In the genomic region with DNA sequence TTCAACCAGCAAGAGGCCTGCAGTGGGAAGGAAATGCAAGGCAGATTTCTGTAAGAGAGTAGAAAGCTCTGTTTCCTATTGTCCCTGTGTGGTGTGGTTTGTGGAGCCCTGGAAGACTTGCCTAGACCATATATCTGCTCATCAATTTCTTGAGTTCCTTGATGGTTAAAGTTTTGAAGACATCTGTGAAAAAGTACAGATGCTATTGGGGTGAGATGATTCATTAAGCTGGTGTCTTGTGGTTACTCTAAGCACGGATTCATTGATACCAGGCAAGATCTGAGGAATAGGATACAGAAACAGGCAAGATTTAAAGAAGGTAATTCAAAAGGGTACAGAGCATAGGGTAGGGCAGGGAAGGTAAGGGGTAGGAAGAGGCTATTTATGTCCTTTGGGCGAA, we compare ENCODE assay signal across 16 cellular contexts.
DNase-seq lines count a peak whose midpoint lies in the region; ATAC-seq and TF ChIP-seq lines count a peak whose summit lies in the region.
"Had no signal": no experiment of that assay in that cellular context is flagged by ENCODE, and none has a peak within 500 bp of the region (broad histone marks: within the 10 kb centered on the region; RNA-seq: fewer than 3 reads in every experiment).

No MANE protein-coding gene starts in this region.

- peaks cover 15% of the 10 kb centered on the region for H3K4me1 ChIP-seq in foreskin keratinocyte

- no peak for DNase-seq in activated naive CD4-positive, alpha-beta T cell treated with anti-CD3 and anti-CD28 coated beads, Interleukin-2, amount 50 U/mL, for 72 hours (ENCODE audit: low spot score in 2 of 2)
- DNase-seq in activated naive CD4-positive, alpha-beta T cell treated with Interleukin-2 at 50 U/mL for 16 hours: no peak
- DNase-seq in foreskin keratinocyte (peak in 1 of 2 donors; percentile 52), posterior vena cava (ENCODE audit: low spot score) (no peak)
- DNase-seq: Calu3; CD4-positive, alpha-beta memory T cell; GOT3; NCI-H1092 treated with DMSO at 0.1 percent for 48 hours; NCI-H146; NCI-H2081 treated with DMSO at 0.1 percent for 48 hours; NCI-H748 treated with DMSO at 0.1 percent for 48 hours; NK-92 treated with Interleukin-12 subunit alpha and Interleukin-12 subunit beta, amount 100 ng/mL, for 24 hours; SHP77 had no signal

- H3K4me3 Mint-ChIP-seq in activated T-helper 17 cell treated with anti-CD3 and anti-CD28 coated beads, Interleukin-2, amount 50 U/mL, for 72 hours: no peak overlapping the region
- H3K4me3 Mint-ChIP-seq: CD4-positive, alpha-beta memory T cell had no signal

- H3K4me1 Mint-ChIP-seq in activated T-helper 17 cell treated with anti-CD3 and anti-CD28 coated beads, Interleukin-2, amount 50 U/mL, for 72 hours: peaks cover 6% of the 10 kb centered on the region

- intact Hi-C loops in posterior vena cava (cut with DNase I): no loop called here

- H3K27ac Mint-ChIP-seq in activated naive CD4-positive, alpha-beta T cell treated with anti-CD3 and anti-CD28 coated beads, Interleukin-2, amount 50 U/mL, for 72 hours: no peak overlapping the region
- H3K27ac Mint-ChIP-seq in activated T-helper 17 cell treated with anti-CD3 and anti-CD28 coated beads, Interleukin-2, amount 50 U/mL, for 72 hours: no peak overlapping the region
- H3K27ac Mint-ChIP-seq: CD4-positive, alpha-beta memory T cell had no signal

- peak; percentile 40 to 71 for ATAC-seq in activated naive CD4-positive, alpha-beta T cell treated with anti-CD3 and anti-CD28 coated beads, Interleukin-2, amount 50 U/mL, for 72 hours
- peak; percentile 47 for ATAC-seq in activated T-helper 17 cell treated with anti-CD3 and anti-CD28 coated beads, Interleukin-2, amount 50 U/mL, for 72 hours (replicated peaks)
- ATAC-seq in foreskin keratinocyte (peak; percentile 76), HG03135 (IDR thresholded peaks at IDR 0.05; ENCODE audit: unreplicated experiment) (no peak), HG02885 (IDR thresholded peaks at IDR 0.05; ENCODE audit: poor library complexity, unreplicated experiment) (no peak)

- no peak overlapping the region for H3K27ac ChIP-seq in foreskin keratinocyte

- peaks cover 0 to 9% of the 10 kb centered on the region in 2 donors for H3K9me3 Mint-ChIP-seq in activated naive CD4-positive, alpha-beta T cell treated with anti-CD3 and anti-CD28 coated beads, Interleukin-2, amount 50 U/mL, for 72 hours
- no peaks in the 10 kb centered on the region for H3K9me3 Mint-ChIP-seq in activated T-helper 17 cell treated with anti-CD3 and anti-CD28 coated beads, Interleukin-2, amount 50 U/mL, for 72 hours

- H3K36me3 Mint-ChIP-seq in activated naive CD4-positive, alpha-beta T cell treated with anti-CD3 and anti-CD28 coated beads, Interleukin-2, amount 50 U/mL, for 72 hours: peaks cover 0 to 6% of the 10 kb centered on the region in 2 donors
- H3K36me3 Mint-ChIP-seq in activated T-helper 17 cell treated with anti-CD3 and anti-CD28 coated beads, Interleukin-2, amount 50 U/mL, for 72 hours (ENCODE audit: low read depth): no peaks in the 10 kb centered on the region
- H3K36me3 Mint-ChIP-seq: CD4-positive, alpha-beta memory T cell had no signal

- no peaks in the 10 kb centered on the region for H3K27me3 ChIP-seq in foreskin keratinocyte

- no peak for TF ChIP-seq CTCF in foreskin keratinocyte (conservative IDR thresholded peaks at IDR 0.05)

- peaks cover 23% of the 10 kb centered on the region for H3K27me3 Mint-ChIP-seq in activated T-helper 17 cell treated with anti-CD3 and anti-CD28 coated beads, Interleukin-2, amount 50 U/mL, for 72 hours

Comparison
In these comparisons a context has a peak if more than half of its experiments do, and no peak if none do; other contexts are left out.
1. ATAC-seq: peak in activated naive CD4-positive, alpha-beta T cell treated with anti-CD3 and anti-CD28 coated beads, Interleukin-2, amount 50 U/mL, for 72 hours (2 of 2), activated T-helper 17 cell treated with anti-CD3 and anti-CD28 coated beads, Interleukin-2, amount 50 U/mL, for 72 hours (single experiment) and foreskin keratinocyte (single experiment); none in HG03135 (single experiment) and HG02885 (single experiment).